In the genomic region with DNA sequence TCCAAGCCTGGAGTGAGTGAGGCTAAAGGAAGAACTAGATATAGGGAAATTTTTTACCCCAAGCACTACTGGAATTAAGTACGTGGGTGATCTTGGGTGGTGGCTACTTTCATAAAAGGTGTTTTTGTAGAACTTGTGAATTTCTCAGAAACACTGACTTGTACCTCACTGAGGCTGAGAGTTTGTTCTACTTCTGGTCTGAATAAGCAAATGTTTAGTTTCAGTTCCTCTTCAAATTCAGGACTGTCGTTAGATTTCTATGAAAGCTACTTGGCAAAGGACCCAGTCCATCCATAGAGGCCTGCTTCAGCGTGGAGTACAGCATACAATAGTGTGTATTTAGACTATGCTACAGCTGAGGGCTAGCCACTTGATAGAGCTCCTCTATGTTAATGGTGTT, we compare ENCODE assay signal across 10 cellular contexts.
DNase-seq lines count a peak whose midpoint lies in the region; ATAC-seq lines count a peak whose summit lies in the region.
"Had no signal": no experiment of that assay in that cellular context is flagged by ENCODE, and none has a peak within 500 bp of the region (broad histone marks: within the 10 kb centered on the region; RNA-seq: fewer than 3 reads in every experiment).

No MANE protein-coding gene starts in this region.

- no peak overlapping the region for H3K14ac ChIP-seq in neuronal stem cell (ENCODE audit: low read length)

- no peaks in the 10 kb centered on the region for H3K36me3 ChIP-seq in neuronal stem cell (replicated peaks in 1 of 2; ENCODE audit: control insufficient read depth in 2 of 2, insufficient read depth in 2 of 2, low read length in 2 of 2)

- H3K4me3 Mint-ChIP-seq in activated CD4-positive, alpha-beta memory T cell treated with anti-CD3 and anti-CD28 coated beads, Interleukin-2, amount 10 ng/mL, durations not matched to agents 7 days and 5 days = no peak overlapping the region
- no peak overlapping the region for H3K4me3 Mint-ChIP-seq in activated CD4-positive, alpha-beta memory T cell treated with anti-CD3 and anti-CD28 coated beads for 36 hours

- no peak overlapping the region for H2BK5ac ChIP-seq in neuronal stem cell (ENCODE audit: low read length)

- peaks cover 16% of the 10 kb centered on the region for H3K36me3 Mint-ChIP-seq in activated CD4-positive, alpha-beta memory T cell treated with anti-CD3 and anti-CD28 coated beads, Interleukin-2, amount 10 ng/mL, durations not matched to agents 7 days and 5 days (ENCODE audit: low read depth)
- H3K36me3 Mint-ChIP-seq in activated CD4-positive, alpha-beta memory T cell treated with anti-CD3 and anti-CD28 coated beads for 36 hours = no peaks in the 10 kb centered on the region

- CTCF ChIA-PET in activated CD4-positive, alpha-beta memory T cell treated with anti-CD3 and anti-CD28 coated beads, Interleukin-2, amount 10 ng/mL, durations not matched to agents 7 days and 5 days (lab: Charles Lee) = interaction anchor here (0.6 to 1.0 kb wide), 3 partner anchors 36 to 93 kb away, joined by 3 to 5 read pairs (median 3); no protein-coding TSS in a partner anchor
- CTCF ChIA-PET in activated CD4-positive, alpha-beta memory T cell treated with anti-CD3 and anti-CD28 coated beads for 36 hours (lab: Charles Lee) = no interaction called here

- H3K4me3 ChIP-seq in neuronal stem cell (ENCODE audit: low read length in 2 of 2) = no peak overlapping the region

- DNase-seq in activated CD4-positive, alpha-beta memory T cell treated with anti-CD3 and anti-CD28 coated beads, Interleukin-2, amount 10 ng/mL, durations not matched to agents 7 days and 5 days = no peak
- DNase-seq in activated CD4-positive, alpha-beta memory T cell treated with anti-CD3 and anti-CD28 coated beads for 36 hours = no peak
- no peak for DNase-seq in sciatic nerve (ENCODE audit: low spot score)
- no peak for DNase-seq in neuronal stem cell (ENCODE audit: low spot score)
- DNase-seq in NCI-H345 (lab: John Stamatoyannopoulos, UW) = no peak
- no peak for DNase-seq in Right ventricle myocardium superior
- DNase-seq: mammary epithelial cell had no signal

- POLR2A ChIA-PET in activated CD4-positive, alpha-beta memory T cell treated with anti-CD3 and anti-CD28 coated beads, Interleukin-2, amount 10 ng/mL, durations not matched to agents 7 days and 5 days (lab: Charles Lee) = interaction anchor here (0.8 to 1.4 kb wide), 2 partner anchors 38 to 41 kb away, joined by 3 to 5 read pairs; no protein-coding TSS in a partner anchor
- POLR2A ChIA-PET in activated CD4-positive, alpha-beta memory T cell treated with anti-CD3 and anti-CD28 coated beads for 36 hours (lab: Charles Lee) = no interaction called here

- no peak overlapping the region for H3K4me2 ChIP-seq in neuronal stem cell (ENCODE audit: insufficient read depth, low read length, poor library complexity, severe bottlenecking)

- ATAC-seq in HG02588 (IDR thresholded peaks at IDR 0.05; ENCODE audit: unreplicated experiment) = peak; percentile 97
- peak; percentile 98 for ATAC-seq in HG03571 (IDR thresholded peaks at IDR 0.05; ENCODE audit: unreplicated experiment)
- peak; percentile 41 for ATAC-seq in sciatic nerve
- no peak for ATAC-seq in Right ventricle myocardium superior (ENCODE audit: poor library complexity)

- no peaks in the 10 kb centered on the region for H3K9me3 ChIP-seq in neuronal stem cell (replicated peaks in 1 of 2; ENCODE audit: control insufficient read depth in 2 of 2, insufficient read depth in 1 of 2, low read depth in 1 of 2, low read length in 2 of 2)

- H3K4me1 Mint-ChIP-seq in activated CD4-positive, alpha-beta memory T cell treated with anti-CD3 and anti-CD28 coated beads, Interleukin-2, amount 10 ng/mL, durations not matched to agents 7 days and 5 days = peaks cover 37% of the 10 kb centered on the region
- H3K4me1 Mint-ChIP-seq in activated CD4-positive, alpha-beta memory T cell treated with anti-CD3 and anti-CD28 coated beads for 36 hours (ENCODE audit: low read depth) = peaks cover 11% of the 10 kb centered on the region

- no peaks in the 10 kb centered on the region for H3K4me1 ChIP-seq in neuronal stem cell (ENCODE audit: control insufficient read depth in 2 of 2, insufficient read depth in 1 of 2, low read depth in 1 of 2, low read length in 2 of 2)

- peaks cover 2% of the 10 kb centered on the region for H3K27me3 Mint-ChIP-seq in activated CD4-positive, alpha-beta memory T cell treated with anti-CD3 and anti-CD28 coated beads, Interleukin-2, amount 10 ng/mL, durations not matched to agents 7 days and 5 days
- H3K27me3 Mint-ChIP-seq in activated CD4-positive, alpha-beta memory T cell treated with anti-CD3 and anti-CD28 coated beads for 36 hours = peaks cover 7% of the 10 kb centered on the region

- H2BK15ac ChIP-seq in neuronal stem cell (ENCODE audit: low read length) = no peak overlapping the region

- H3K27me3 ChIP-seq in neuronal stem cell (ENCODE audit: control insufficient read depth in 3 of 3, insufficient read depth in 3 of 3, low read depth in 1 of 3, low read length in 3 of 3) = no peaks in the 10 kb centered on the region

- intact Hi-C loops in activated CD4-positive, alpha-beta memory T cell treated with anti-CD3 and anti-CD28 coated beads for 36 hours (cut with micrococcal nuclease) = loop anchor here (1.0 to 10.0 kb wide), 2 partner anchors 40 to 629 kb away; no protein-coding TSS in a partner anchor
- intact Hi-C loops in sciatic nerve (cut with DNase I) = no loop called here
- intact Hi-C loops in Right ventricle myocardium superior (cut with DNase I) = no loop called here

- no peak overlapping the region for H3K27ac ChIP-seq in neuronal stem cell (replicated peaks; ENCODE audit: low read length)
- H3K27ac ChIP-seq: epithelial cell of prostate had no signal

- no peak overlapping the region for H2BK120ac ChIP-seq in neuronal stem cell (ENCODE audit: low read depth, low read length)

- H3K27ac Mint-ChIP-seq in activated CD4-positive, alpha-beta memory T cell treated with anti-CD3 and anti-CD28 coated beads, Interleukin-2, amount 10 ng/mL, durations not matched to agents 7 days and 5 days = peak overlapping the region; percentile 72
- H3K27ac Mint-ChIP-seq in activated CD4-positive, alpha-beta memory T cell treated with anti-CD3 and anti-CD28 coated beads for 36 hours = no peak overlapping the region

- no peaks in the 10 kb centered on the region for H3K79me1 ChIP-seq in neuronal stem cell (ENCODE audit: low read depth, low read length)

- H4K91ac ChIP-seq in neuronal stem cell (ENCODE audit: low read depth, low read length, poor library complexity) = no peak overlapping the region

- H3K4ac ChIP-seq in neuronal stem cell (ENCODE audit: low read length) = no peak overlapping the region

- H3K9ac ChIP-seq in neuronal stem cell (ENCODE audit: low read depth, low read length, poor library complexity) = no peak overlapping the region

- no peak overlapping the region for H3K18ac ChIP-seq in neuronal stem cell (ENCODE audit: low read length)

- H2BK12ac ChIP-seq in neuronal stem cell (ENCODE audit: low read length) = no peak overlapping the region

- no peak overlapping the region for H2AFZ ChIP-seq in neuronal stem cell (ENCODE audit: low read length)

- no peak overlapping the region for H4K8ac ChIP-seq in neuronal stem cell (ENCODE audit: low read depth, low read length)

- H3K23ac ChIP-seq in neuronal stem cell (ENCODE audit: low read depth, low read length, poor library complexity) = no peak overlapping the region

- peaks cover 6% of the 10 kb centered on the region for H3K9me3 Mint-ChIP-seq in activated CD4-positive, alpha-beta memory T cell treated with anti-CD3 and anti-CD28 coated beads, Interleukin-2, amount 10 ng/mL, durations not matched to agents 7 days and 5 days
- H3K9me3 Mint-ChIP-seq in activated CD4-positive, alpha-beta memory T cell treated with anti-CD3 and anti-CD28 coated beads for 36 hours = no peaks in the 10 kb centered on the region

- no CpG with 5 or more reads among the region's 3 CpGs for WGBS in neuronal stem cell (ENCODE audit: extremely low coverage in 2 of 2, insufficient read length in 2 of 2, insufficient replicate concordance in 1 of 2), 2 donors

- H2AK5ac ChIP-seq in neuronal stem cell (ENCODE audit: low read depth, low read length) = no peak overlapping the region
